In genomic region chr17:42518755-42519545, GRCh38 we compare ENCODE assay signal across 8 cellular contexts. TPM values are rescaled to one million over a fixed set of nuclear protein-coding genes. Genes with fewer than 3 reads are reported as not detected.
DNase-seq lines count a peak whose midpoint lies in the region; ATAC-seq and TF ChIP-seq lines count a peak whose summit lies in the region.

No MANE protein-coding gene starts in this region.

- TF ChIP-seq CTCF in body of pancreas (IDR thresholded peaks at IDR 0.05): no peak
- TF ChIP-seq CTCF in thoracic aorta (IDR thresholded peaks at IDR 0.05): no peak

- H3K9ac ChIP-seq in HUES48 (ENCODE audit: low read depth, low read length): no peak overlapping the region

- peaks cover 12 to 18% of the 10 kb centered on the region in 2 donors for H3K4me1 Mint-ChIP-seq in natural killer cell treated with Interleukin-12 subunit alpha and Interleukin-12 subunit beta and Interleukin-15 and Interleukin-18, amount 100 ng/mL, for 72 hours (ENCODE audit: low read depth in 2 of 2)

- H3K9me3 ChIP-seq in HUES48 (ENCODE audit: control insufficient read depth, insufficient read depth, low read length) (no peaks in the 10 kb centered on the region), body of pancreas (no peaks in the 10 kb centered on the region), thoracic aorta (no peaks in the 10 kb centered on the region)

- intact Hi-C loops in body of pancreas (cut with DNase I): loop anchor here (10.0 kb wide), 1 partner anchor 204 kb away; no protein-coding TSS in a partner anchor

- ATAC-seq in body of pancreas (no peak), thoracic aorta (ENCODE audit: insufficient number of reproducible peaks, low FRiP score, low read depth) (no peak), GM21390 (IDR thresholded peaks at IDR 0.05; ENCODE audit: unreplicated experiment) (no peak)
- no peak for ATAC-seq in natural killer cell treated with Interleukin-12 subunit alpha and Interleukin-12 subunit beta and Interleukin-15 and Interleukin-18, amount 100 ng/mL, for 72 hours

- no peak overlapping the region for H3K27ac Mint-ChIP-seq in natural killer cell treated with Interleukin-12 subunit alpha and Interleukin-12 subunit beta and Interleukin-15 and Interleukin-18, amount 100 ng/mL, for 72 hours

- H3K36me3 ChIP-seq in HUES48 (ENCODE audit: control insufficient read depth, insufficient read depth, low read length) (peaks cover 21% of the 10 kb centered on the region), body of pancreas (replicated peaks in 1 of 2; ENCODE audit: insufficient read depth in 1 of 2, low read depth in 2 of 2) (no peaks in the 10 kb centered on the region), thoracic aorta (no peaks in the 10 kb centered on the region)

- no peak overlapping the region for H3K4me3 Mint-ChIP-seq in natural killer cell treated with Interleukin-12 subunit alpha and Interleukin-12 subunit beta and Interleukin-15 and Interleukin-18, amount 100 ng/mL, for 72 hours

- no peaks in the 10 kb centered on the region for H3K9me3 Mint-ChIP-seq in natural killer cell treated with Interleukin-12 subunit alpha and Interleukin-12 subunit beta and Interleukin-15 and Interleukin-18, amount 100 ng/mL, for 72 hours

- TF ChIP-seq POLR2A in body of pancreas (IDR thresholded peaks at IDR 0.05): no peak

- H3K4me1 ChIP-seq in HUES48 (ENCODE audit: control insufficient read depth, insufficient read depth, low read length) (peaks cover 26% of the 10 kb centered on the region), body of pancreas (peaks cover 40% of the 10 kb centered on the region), thoracic aorta (ENCODE audit: control insufficient read depth in 1 of 2, low read depth in 2 of 2) (peaks cover 68 to 89% of the 10 kb centered on the region in 2 donors)

- 0 out of 2 replicates have a peak overlapping the region, but pooled peaks have one; percentile 27 for H3K4me3 ChIP-seq in HUES48 (ENCODE audit: low read depth, low read length)
- H3K4me3 ChIP-seq in body of pancreas: no peak overlapping the region
- H3K4me3 ChIP-seq in thoracic aorta: peak overlapping the region; percentile 9

- H3K27me3 ChIP-seq in HUES48 (ENCODE audit: control insufficient read depth, insufficient read depth, low read length) (no peaks in the 10 kb centered on the region), body of pancreas (no peaks in the 10 kb centered on the region), layer of hippocampus (ENCODE audit: control insufficient read depth, insufficient read depth, low read length) (no peaks in the 10 kb centered on the region), thoracic aorta (replicated peaks; ENCODE audit: insufficient read depth) (no peaks in the 10 kb centered on the region)

- no peaks in the 10 kb centered on the region for H3K36me3 Mint-ChIP-seq in natural killer cell treated with Interleukin-12 subunit alpha and Interleukin-12 subunit beta and Interleukin-15 and Interleukin-18, amount 100 ng/mL, for 72 hours

- DNase-seq in body of pancreas: peak; percentile 15 to 35 (median 24)
- no peak for DNase-seq in thoracic aorta (ENCODE audit: low spot score)
- no peak for DNase-seq in natural killer cell treated with Interleukin-12 subunit alpha and Interleukin-12 subunit beta and Interleukin-15 and Interleukin-18, amount 100 ng/mL, for 72 hours (ENCODE audit: low spot score)
- DNase-seq in stimulated activated CD4-positive, alpha-beta T cell treated with anti-CD3 and anti-CD28 coated beads, Interleukin-2, amount 100 ng/mL, for 24 hours: no peak
- no peak for DNase-seq in NCI-H748 treated with DMSO at 0.1 percent for 48 hours (lab: John Stamatoyannopoulos, UW)

- WGBS in body of pancreas, 2 donors: 42 to 73% methylated on average over 4 to 6 of the region's 6 CpGs

- peaks cover 30 to 37% of the 10 kb centered on the region in 2 donors for H3K27me3 Mint-ChIP-seq in natural killer cell treated with Interleukin-12 subunit alpha and Interleukin-12 subunit beta and Interleukin-15 and Interleukin-18, amount 100 ng/mL, for 72 hours

- peak overlapping the region; percentile 95 for H3K27ac ChIP-seq in HUES48 (ENCODE audit: low read depth, low read length)
- peak overlapping the region; percentile 44 to 80 (median 70) for H3K27ac ChIP-seq in body of pancreas
- peak overlapping the region; percentile 96 for H3K27ac ChIP-seq in layer of hippocampus (ENCODE audit: low read depth, low read length)
- H3K27ac ChIP-seq in thoracic aorta: peak overlapping the region; percentile 96

RNA-seq across cellular contexts. Expression of gene NAGLU, which starts 17.1 kb away (rescaled TPM):
- 100 to 1,000 TPM in 1 of 2 donors, 10 to 100 TPM in 1; 46.4 to 110 TPM for total RNA-seq in body of pancreas
- 100 to 1,000 TPM in 1 of 2 donors, 10 to 100 TPM in 1; 86.7 to 130 TPM for total RNA-seq in thoracic aorta
- total RNA-seq in natural killer cell treated with Interleukin-12 subunit alpha and Interleukin-12 subunit beta and Interleukin-15 and Interleukin-18, amount 100 ng/mL, for 72 hours: 10 to 100 TPM; 18.1 to 19.3 TPM

RNA-seq across cellular contexts. Expression of gene HSD17B1, which starts 33.8 kb away (rescaled TPM):
- total RNA-seq in body of pancreas: 1 to 10 TPM in 1 of 2 donors, under 1 TPM in 1; 0.78 to 9.2 TPM
- 1 to 10 TPM in 1 of 2 donors, under 1 TPM in 1; 0.14 to 2.8 TPM for total RNA-seq in thoracic aorta
- total RNA-seq in natural killer cell treated with Interleukin-12 subunit alpha and Interleukin-12 subunit beta and Interleukin-15 and Interleukin-18, amount 100 ng/mL, for 72 hours: 1 to 10 TPM in 1 of 2 donors, under 1 TPM in 1; 0.71 to 1.6 TPM

RNA-seq across cellular contexts. Expression of gene COASY, which starts 43.0 kb away (rescaled TPM):
- 10 to 100 TPM; 24.1 to 60.6 TPM for total RNA-seq in body of pancreas
- total RNA-seq in thoracic aorta: 10 to 100 TPM; 20.8 to 21.1 TPM
- total RNA-seq in natural killer cell treated with Interleukin-12 subunit alpha and Interleukin-12 subunit beta and Interleukin-15 and Interleukin-18, amount 100 ng/mL, for 72 hours: 100 to 1,000 TPM in 1 of 2 donors, 10 to 100 TPM in 1; 83.4 to 126 TPM

RNA-seq across cellular contexts. Expression of gene MLX, which starts 48.0 kb away (rescaled TPM):
- total RNA-seq in body of pancreas (10 to 100 TPM; 24.9 to 28.7 TPM), thoracic aorta (10 to 100 TPM; 31.5 to 41.2 TPM)
- 10 to 100 TPM; 66.8 to 68.4 TPM for total RNA-seq in natural killer cell treated with Interleukin-12 subunit alpha and Interleukin-12 subunit beta and Interleukin-15 and Interleukin-18, amount 100 ng/mL, for 72 hours

RNA-seq across cellular contexts. Expression of gene PSMC3IP, which starts 58.6 kb away (rescaled TPM):
- total RNA-seq in body of pancreas (1 to 10 TPM in 1 of 2 donors, not detected in 1; 2.1 TPM), thoracic aorta (1 to 10 TPM in 1 of 2 donors, not detected in 1; 6.6 TPM)
- 10 to 100 TPM; 20.7 to 41.3 TPM for total RNA-seq in natural killer cell treated with Interleukin-12 subunit alpha and Interleukin-12 subunit beta and Interleukin-15 and Interleukin-18, amount 100 ng/mL, for 72 hours

Comparison
In these comparisons a context has a peak if more than half of its experiments do, and no peak if none do; other contexts are left out.
1. H3K4me3 ChIP-seq: peak in HUES48 (single experiment) and thoracic aorta (single experiment); none in body of pancreas (0 of 2).
2. DNase-seq: peak in body of pancreas (4 of 4); none in thoracic aorta (single experiment), natural killer cell treated with Interleukin-12 subunit alpha and Interleukin-12 subunit beta and Interleukin-15 and Interleukin-18, amount 100 ng/mL, for 72 hours (single experiment), stimulated activated CD4-positive, alpha-beta T cell treated with anti-CD3 and anti-CD28 coated beads, Interleukin-2, amount 100 ng/mL, for 24 hours (0 of 2) and NCI-H748 treated with DMSO at 0.1 percent for 48 hours (single experiment).
3. Peak in every context shown above with its lines, with median percentiles within 50 percentile points of each other: H3K27ac ChIP-seq.